ENCODE assay signal across 9 cellular contexts in the genomic region with DNA sequence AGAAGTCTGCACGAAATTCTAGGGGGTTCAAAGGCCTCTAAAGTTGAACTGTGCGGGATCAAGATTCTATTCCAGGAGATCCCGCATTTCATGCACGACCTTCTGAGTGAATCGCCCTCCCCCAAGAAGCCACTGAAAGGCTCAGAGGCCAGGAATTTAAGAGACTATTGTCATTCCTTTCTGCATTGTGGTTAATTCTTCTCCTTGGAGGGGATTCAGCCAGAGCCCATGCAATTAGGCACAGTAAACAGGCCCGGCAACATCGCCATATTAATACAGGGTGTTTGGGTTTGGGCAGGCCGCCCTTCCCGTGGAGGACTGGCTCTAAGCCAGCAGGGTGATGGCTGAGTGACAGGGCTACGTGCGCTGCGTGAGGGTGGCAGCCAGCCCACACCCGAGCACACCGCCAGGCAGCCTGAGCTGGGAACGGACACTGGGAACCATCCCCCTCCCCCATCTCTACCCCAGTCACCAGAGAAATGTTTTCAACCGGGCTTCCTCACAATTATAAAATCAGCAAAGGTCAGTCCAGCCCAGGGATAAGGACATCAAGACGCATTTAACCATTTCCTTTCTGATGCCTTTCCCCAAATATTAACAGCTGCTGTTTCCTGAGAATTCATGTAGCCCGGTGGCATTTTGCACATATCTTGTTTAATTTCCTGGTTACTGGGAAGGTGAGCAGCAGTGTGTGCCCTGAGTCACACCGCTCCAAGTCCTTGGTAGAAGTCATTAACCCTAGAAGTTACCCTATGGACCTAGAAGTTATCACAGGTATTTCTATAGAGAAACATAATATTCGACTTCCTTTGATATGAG. TPM values are rescaled to one million over a fixed set of nuclear protein-coding genes. Genes with fewer than 3 reads are reported as not detected.
DNase-seq lines count a peak whose midpoint lies in the region; ATAC-seq, FAIRE-seq and TF ChIP-seq lines count a peak whose summit lies in the region.
"Had no signal": no experiment of that assay in that cellular context is flagged by ENCODE, and none has a peak within 500 bp of the region (broad histone marks: within the 10 kb centered on the region; RNA-seq: fewer than 3 reads in every experiment).

No MANE protein-coding gene starts in this region.

- H3K4me3 ChIP-seq in kidney (ENCODE audit: low read length in 2 of 2), result peak overlapping the region; percentile 30 to 43
- peak overlapping the region; percentile 53 for H3K4me3 ChIP-seq in thoracic aorta

- TF ChIP-seq CTCF in kidney (IDR thresholded peaks at IDR 0.05; ENCODE audit: borderline replicate concordance, extremely low read depth, insufficient read depth) (no peak), thoracic aorta (IDR thresholded peaks at IDR 0.05) (no peak)

- peak; percentile 100 for DNase-seq in NCI-H2029 treated with DMSO at 0.1 percent for 48 hours (lab: John Stamatoyannopoulos, UW)
- peak; percentile 72 for DNase-seq in astrocyte of the hippocampus (ENCODE audit: low read depth, low spot score)
- DNase-seq in kidney, result peak; percentile 89
- no peak for DNase-seq in thoracic aorta (ENCODE audit: low spot score)
- no peak for DNase-seq in stimulated activated naive CD8-positive, alpha-beta T cell treated with anti-CD3 and anti-CD28 coated beads, Interleukin-15, Interleukin-2, amounts not matched to agents 100 U/mL and 50 U/mL, for 24 hours
- DNase-seq: activated naive CD8-positive, alpha-beta T cell treated with anti-CD3 and anti-CD28 coated beads, Interleukin-2, amount 10 ng/mL, durations not matched to agents 7 days and 5 days had no signal

- no peak for TF ChIP-seq POLR2A in GM18505 (IDR thresholded peaks at IDR 0.05; ENCODE audit: borderline replicate concordance, extremely low read depth, insufficient read depth, insufficient read length)

- H3K27ac ChIP-seq in kidney (ENCODE audit: low read depth in 2 of 2, low read length in 2 of 2), result peak overlapping the region in 1 of 2 donors; percentile 49
- peak overlapping the region; percentile 30 to 70 for H3K27ac ChIP-seq in thoracic aorta

- peak overlapping the region in 1 of 2 donors; percentile 32 for H3K9ac ChIP-seq in kidney (ENCODE audit: low read length in 2 of 2)

- FAIRE-seq in kidney (lab: Jason Lieb, UNC), result no peak

- no peaks in the 10 kb centered on the region for H3K27me3 ChIP-seq in thoracic aorta (replicated peaks; ENCODE audit: insufficient read depth)

- intact Hi-C loops in kidney (cut with DNase I), result no loop called here

- peaks cover 11 to 13% of the 10 kb centered on the region in 2 donors for H3K4me1 ChIP-seq in kidney (ENCODE audit: control insufficient read depth in 1 of 2, insufficient read depth in 1 of 2, low read depth in 1 of 2, low read length in 2 of 2)
- H3K4me1 ChIP-seq in thoracic aorta (ENCODE audit: control insufficient read depth in 1 of 2, low read depth in 2 of 2), result peaks cover 7 to 51% of the 10 kb centered on the region in 2 donors

- ATAC-seq in GM18505 (IDR thresholded peaks at IDR 0.05; ENCODE audit: unreplicated experiment) (peak; percentile 89), thoracic aorta (ENCODE audit: insufficient number of reproducible peaks, low FRiP score, low read depth) (peak; percentile 58), GM18861 (IDR thresholded peaks at IDR 0.05; ENCODE audit: unreplicated experiment) (no peak), HG02852 (IDR thresholded peaks at IDR 0.05; ENCODE audit: unreplicated experiment) (no peak)
- ATAC-seq in stimulated activated naive CD8-positive, alpha-beta T cell treated with anti-CD3 and anti-CD28 coated beads, Interleukin-15, Interleukin-2, amounts not matched to agents 100 U/mL and 50 U/mL, for 24 hours, result no peak

- H3K9me3 ChIP-seq in kidney (ENCODE audit: control insufficient read depth in 1 of 2, low read length in 2 of 2), result no peaks in the 10 kb centered on the region
- H3K9me3 ChIP-seq in thoracic aorta, result no peaks in the 10 kb centered on the region

- H3K36me3 ChIP-seq in kidney (ENCODE audit: control insufficient read depth in 1 of 2, insufficient read depth in 2 of 2, low read length in 2 of 2), result no peaks in the 10 kb centered on the region
- no peaks in the 10 kb centered on the region for H3K36me3 ChIP-seq in thoracic aorta

RNA-seq across cellular contexts. Expression of a gene that starts 12.5 kb away (rescaled TPM):
- total RNA-seq in kidney (22.5 TPM), thoracic aorta (10 to 100 TPM; 10.8 to 11.4 TPM)
- polyA plus RNA-seq in kidney (ENCODE audit: insufficient read depth, low read depth, low replicate concordance), result 19.6 TPM

Comparison
In these comparisons a context has a peak if more than half of its experiments do, and no peak if none do; other contexts are left out.
1. ATAC-seq: peak in GM18505 (single experiment) and thoracic aorta (single experiment); none in GM18861 (single experiment), HG02852 (single experiment) and stimulated activated naive CD8-positive, alpha-beta T cell treated with anti-CD3 and anti-CD28 coated beads, Interleukin-15, Interleukin-2, amounts not matched to agents 100 U/mL and 50 U/mL, for 24 hours (single experiment).
2. DNase-seq: peak in NCI-H2029 treated with DMSO at 0.1 percent for 48 hours (single experiment), astrocyte of the hippocampus (single experiment) and kidney (single experiment); none in thoracic aorta (single experiment) and stimulated activated naive CD8-positive, alpha-beta T cell treated with anti-CD3 and anti-CD28 coated beads, Interleukin-15, Interleukin-2, amounts not matched to agents 100 U/mL and 50 U/mL, for 24 hours (single experiment).